11 cellular contexts compared by ENCODE assay signal in genomic region chr7:50663396-50664102, GRCh38.
DNase-seq lines count a peak whose midpoint lies in the region; TF ChIP-seq lines count a peak whose summit lies in the region.
"Had no signal": no experiment of that assay in that cellular context is flagged by ENCODE, and none has a peak within 500 bp of the region (broad histone marks: within the 10 kb centered on the region; RNA-seq: fewer than 3 reads in every experiment).

No MANE protein-coding gene starts in this region.

- no peaks in the 10 kb centered on the region for H3K9me3 Mint-ChIP-seq in CD8-positive, alpha-beta memory T cell
- no peaks in the 10 kb centered on the region for H3K9me3 Mint-ChIP-seq in chondrocyte (ENCODE audit: low read depth)

- peak overlapping the region in 7 of 8 donors; percentile 13 to 86 (median 67) for H3K27ac Mint-ChIP-seq in CD8-positive, alpha-beta memory T cell
- H3K27ac Mint-ChIP-seq in chondrocyte (ENCODE audit: unreplicated experiment): no peak overlapping the region

- H3K4me3 ChIP-seq in CD8-positive, alpha-beta memory T cell (ENCODE audit: low read length): no peak overlapping the region
- no peak overlapping the region for H3K4me3 ChIP-seq in neutrophil (ENCODE audit: low read depth in 1 of 2, low read length in 1 of 2)

- no peaks in the 10 kb centered on the region for H3K27me3 Mint-ChIP-seq in CD8-positive, alpha-beta memory T cell
- H3K27me3 Mint-ChIP-seq in chondrocyte (ENCODE audit: low read depth): no peaks in the 10 kb centered on the region

- H3K4me1 ChIP-seq in CD8-positive, alpha-beta memory T cell (ENCODE audit: insufficient read depth, low read length): peaks cover 57% of the 10 kb centered on the region
- peaks cover 45 to 52% of the 10 kb centered on the region in 2 experiments for H3K4me1 ChIP-seq in neutrophil (ENCODE audit: control insufficient read depth in 1 of 2, insufficient read depth in 1 of 2, low read depth in 1 of 2, low read length in 1 of 2)

- H3K36me3 Mint-ChIP-seq in CD8-positive, alpha-beta memory T cell: no peaks in the 10 kb centered on the region
- H3K36me3 Mint-ChIP-seq in chondrocyte (ENCODE audit: low read depth): peaks cover 25% of the 10 kb centered on the region

- H3K4me3 Mint-ChIP-seq in CD8-positive, alpha-beta memory T cell: peak overlapping the region in 2 of 7 donors; percentile 15 to 31
- H3K4me3 Mint-ChIP-seq in chondrocyte (ENCODE audit: unreplicated experiment): no peak overlapping the region

- POLR2A ChIA-PET in CD8-positive, alpha-beta memory T cell (lab: Charles Lee): interaction anchor here (0.7 kb wide), 1 partner anchor 53 kb away, joined by 4 read pairs; no protein-coding TSS in a partner anchor

- no peak overlapping the region for H3K27ac ChIP-seq in CD8-positive, alpha-beta memory T cell (ENCODE audit: low read depth, low read length)
- H3K27ac ChIP-seq in neutrophil: peak overlapping the region; percentile 75

- no peak for DNase-seq in CD8-positive, alpha-beta memory T cell
- DNase-seq in NCI-H345 treated with DMSO at 0.1 percent for 48 hours (lab: John Stamatoyannopoulos, UW; ENCODE audit: unreplicated experiment) (peak; percentile 64), chondrocyte (ENCODE audit: low spot score) (peak; percentile 68), NCI-H2171 treated with DMSO at 0.1 percent for 48 hours (lab: John Stamatoyannopoulos, UW) (no peak), SKM-1 treated with dmso at 0.1 percent for 144 hours (lab: John Stamatoyannopoulos, UW; ENCODE audit: unreplicated experiment) (no peak), NK-92 (lab: John Stamatoyannopoulos, UW; ENCODE audit: unreplicated experiment) (no peak)
- DNase-seq: activated T-cell treated with anti-CD3 and anti-CD28 coated beads for 4 hours; effector CD4-positive, alpha-beta T cell; kidney glomerular epithelial cell; NCI-H446 treated with DMSO at 0.1 percent for 48 hours had no signal

- no peaks in the 10 kb centered on the region for H3K9me3 ChIP-seq in CD8-positive, alpha-beta memory T cell (ENCODE audit: low read length)
- H3K9me3 ChIP-seq in neutrophil: no peaks in the 10 kb centered on the region

- H3K27me3 ChIP-seq in CD8-positive, alpha-beta memory T cell (ENCODE audit: insufficient read depth, low read length, poor library complexity, severe bottlenecking): no peaks in the 10 kb centered on the region
- H3K27me3 ChIP-seq in neutrophil: no peaks in the 10 kb centered on the region

- H3K36me3 ChIP-seq in CD8-positive, alpha-beta memory T cell (ENCODE audit: insufficient read depth, low read length): no peaks in the 10 kb centered on the region
- peaks cover 4% of the 10 kb centered on the region for H3K36me3 ChIP-seq in neutrophil

- CTCF ChIA-PET in CD8-positive, alpha-beta memory T cell (lab: Charles Lee): interaction anchor here (1.8 to 3.3 kb wide), 3 partner anchors 9 to 30 kb away, joined by 8 to 11 read pairs (median 8); no protein-coding TSS in a partner anchor

- H3K4me1 Mint-ChIP-seq in CD8-positive, alpha-beta memory T cell: peaks cover 56 to 61% (median 58%) of the 10 kb centered on the region in 3 donors
- peaks cover 66% of the 10 kb centered on the region for H3K4me1 Mint-ChIP-seq in chondrocyte (ENCODE audit: low read depth)

- TF ChIP-seq CTCF in chondrocyte (IDR thresholded peaks at IDR 0.05) (no peak), neutrophil (IDR thresholded peaks at IDR 0.05) (no peak)

Comparison
In these comparisons a context has a peak if more than half of its experiments do, and no peak if none do; other contexts are left out.
1. DNase-seq: peak in NCI-H345 treated with DMSO at 0.1 percent for 48 hours (single experiment) and chondrocyte (single experiment); none in CD8-positive, alpha-beta memory T cell (0 of 5), NCI-H2171 treated with DMSO at 0.1 percent for 48 hours (single experiment), SKM-1 treated with dmso at 0.1 percent for 144 hours (single experiment) and NK-92 (single experiment).